In the genomic region with DNA sequence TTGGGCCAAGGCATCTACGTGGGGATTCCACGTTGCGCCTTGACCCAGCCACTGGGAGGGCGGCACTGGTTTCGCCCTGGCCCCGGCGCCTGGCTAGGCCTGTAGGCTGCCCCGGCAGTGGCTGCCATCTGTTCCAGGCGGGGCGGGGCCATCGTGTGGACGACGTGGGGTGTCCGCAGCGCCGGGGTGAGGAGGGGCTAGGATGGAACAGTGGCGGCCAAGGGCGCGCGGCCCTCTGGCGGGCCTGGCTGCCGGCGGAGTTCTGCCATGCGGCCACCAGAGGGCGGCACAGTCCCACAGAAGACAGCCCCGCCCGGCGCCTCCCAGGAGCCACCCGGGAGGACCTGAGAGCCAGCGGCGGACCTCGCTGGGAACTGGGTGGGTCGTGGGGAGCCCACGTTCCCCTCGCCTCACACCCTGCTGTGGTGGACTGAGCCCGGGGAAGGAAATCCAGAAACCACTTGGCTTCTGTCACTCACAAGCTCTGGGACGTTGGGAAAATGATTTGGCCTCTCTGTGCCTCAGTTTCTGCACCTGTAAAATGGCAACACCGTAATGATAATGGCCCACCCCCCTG, we compare ENCODE assay signal across 8 cellular contexts. TPM values are rescaled to one million over a fixed set of nuclear protein-coding genes. Genes with fewer than 3 reads are reported as not detected.
DNase-seq lines count a peak whose midpoint lies in the region; ATAC-seq, FAIRE-seq and TF ChIP-seq lines count a peak whose summit lies in the region.

No MANE protein-coding gene starts in this region.

- no peaks in the 10 kb centered on the region for H3K36me3 ChIP-seq in pancreas

- H3K27ac ChIP-seq in pancreas: no peak overlapping the region

- H3K4me3 Mint-ChIP-seq in type B pancreatic cell: no peak overlapping the region

- no peaks in the 10 kb centered on the region for H3K36me3 Mint-ChIP-seq in type B pancreatic cell

- no peak overlapping the region for H3K4me3 ChIP-seq in pancreas

- DNase-seq in ELR (ENCODE audit: low read depth) (peak; percentile 74), Kasumi-1 (lab: John Stamatoyannopoulos, UW) (peak; percentile 39 to 45), SK-MEL-5 (ENCODE audit: low read depth, low spot score) (peak; percentile 68), activated gamma-delta T cell treated with Interleukin-2 at 50 U/mL for 16 hours (peak; percentile 74), globus pallidus (ENCODE audit: low spot score) (peak; percentile 45), pancreas (peak; percentile 34 to 94 (median 82)), type B pancreatic cell (ENCODE audit: extremely low spot score, unreplicated experiment) (peak; percentile 92)

- in situ Hi-C loops in SK-MEL-5 (cut with HindIII; ENCODE audit: low pct_unique_long_range_greater_than_20kb, low sequenced_read_pairs): no loop called here

- H3K9me3 Mint-ChIP-seq in type B pancreatic cell: no peaks in the 10 kb centered on the region

- intact Hi-C loops in pancreas (cut with DNase I): loop anchor here (5.0 to 10.0 kb wide), 3 partner anchors 475 to 502 kb away; no protein-coding TSS in a partner anchor

- H3K4me1 ChIP-seq in pancreas: no peaks in the 10 kb centered on the region

- 10 to 13% methylated on average over 28 to 38 of the region's 38 CpGs for WGBS in pancreas, 2 donors

- no peak for FAIRE-seq in pancreas (lab: Jason Lieb, UNC)

- TF ChIP-seq CTCF in pancreas (IDR thresholded peaks at IDR 0.05): peak; percentile 85 to 95 (median 94)
- peak; percentile 99 for TF ChIP-seq CTCF in type B pancreatic cell (conservative IDR thresholded peaks at IDR 0.05)

- H3K27ac Mint-ChIP-seq in type B pancreatic cell: no peak overlapping the region

- H3K27me3 ChIP-seq in pancreas: no peaks in the 10 kb centered on the region

- peak; percentile 94 to 99 (median 97) for ATAC-seq in pancreas
- ATAC-seq in GM18861 (IDR thresholded peaks at IDR 0.05; ENCODE audit: unreplicated experiment): no peak

- peaks cover 38% of the 10 kb centered on the region for H3K27me3 Mint-ChIP-seq in type B pancreatic cell

- H3K9me3 ChIP-seq in pancreas: no peaks in the 10 kb centered on the region

- H3K4me1 Mint-ChIP-seq in type B pancreatic cell (ENCODE audit: unreplicated experiment): no peaks in the 10 kb centered on the region

RNA-seq across cellular contexts. Expression of gene RAPGEF1, which starts 22.6 kb away (rescaled TPM):
- 34.0 and 34.2 TPM in 2 replicates for total RNA-seq in SK-MEL-5 (2014; rRNA removed; shearing (Covaris generic))
- 54.5 and 64.9 TPM in 2 replicates for polyA plus RNA-seq in SK-MEL-5 (2015; cell fraction: cytosol; rRNA removed)
- 29.6 and 35.6 TPM in 2 replicates for polyA plus RNA-seq in SK-MEL-5 (2015; cell fraction: nucleus; rRNA removed)
- total RNA-seq in pancreas (10 to 100 TPM; 38.8 to 62.6 (median 52.3) TPM), type B pancreatic cell (ENCODE audit: low replicate concordance) (45.9 and 51.5 TPM in 2 replicates)
- 10 to 100 TPM; 17.1 to 22.8 TPM for polyA plus RNA-seq in pancreas

Comparison
In these comparisons a context has a peak if more than half of its experiments do, and no peak if none do; other contexts are left out.
1. DNase-seq: peak in every context shown above with its lines; median percentile 92 in type B pancreatic cell; 82 in pancreas; 74 in ELR; 74 in activated gamma-delta T cell treated with Interleukin-2 at 50 U/mL for 16 hours; 68 in SK-MEL-5; 45 in globus pallidus; 42 in Kasumi-1.